8 cellular contexts compared by ENCODE assay signal in genomic region chr1:204418174-204419063, GRCh38. TPM values are rescaled to one million over a fixed set of nuclear protein-coding genes. Genes with fewer than 3 reads are reported as not detected.
A peak's percentile ranks its signal among the peaks of the same experiment; 100 is the strongest.
DNase-seq lines count a peak whose midpoint lies in the region; ATAC-seq lines count a peak whose summit lies in the region.

No MANE protein-coding gene starts in this region.

- ATAC-seq in GM18517 (IDR thresholded peaks at IDR 0.05; ENCODE audit: unreplicated experiment): peak; percentile 53
- ATAC-seq in GM19455 (IDR thresholded peaks at IDR 0.05; ENCODE audit: unreplicated experiment): no peak

- DNase-seq in NCI-H2029 (lab: John Stamatoyannopoulos, UW): peak; percentile 35
- DNase-seq in NCI-H774 (lab: John Stamatoyannopoulos, UW): no peak
- DNase-seq in activated T-helper 1 cell treated with anti-CD3 and anti-CD28 coated beads, Interleukin-12 subunit alpha, Interleukin-12 subunit beta, Interleukin-2, Interleukin-4 antibody, amounts not matched to agents 30 ng/mL and 10 ng/mL and 1 ng/mL, durations not matched to agents 14 hours and 24 hours and 36 hours (ENCODE audit: low spot score): no peak
- no peak for DNase-seq in iPS-NIHi11 (ENCODE audit: low spot score)

- H3K27me3 ChIP-seq in esophagus (ENCODE audit: control insufficient read depth in 1 of 2, insufficient read depth in 2 of 2, low read length in 2 of 2) (no peaks in the 10 kb centered on the region), skeletal muscle tissue (ENCODE audit: control insufficient read depth in 3 of 3, insufficient read depth in 3 of 3, low read length in 3 of 3) (no peaks in the 10 kb centered on the region)

- H3K4me3 ChIP-seq in esophagus (ENCODE audit: low read depth in 1 of 2, low read length in 2 of 2) (no peak overlapping the region), skeletal muscle tissue (ENCODE audit: low read length in 3 of 3) (no peak overlapping the region)

- H3K4me1 ChIP-seq in esophagus (ENCODE audit: control insufficient read depth in 2 of 2, insufficient read depth in 2 of 2, low read length in 1 of 2): peaks cover 0 to 3% of the 10 kb centered on the region in 2 donors
- peaks cover 8 to 13% (median 11%) of the 10 kb centered on the region in 3 donors for H3K4me1 ChIP-seq in skeletal muscle tissue (ENCODE audit: control insufficient read depth in 3 of 3, insufficient read depth in 3 of 3, low read length in 3 of 3)

- H3K36me3 ChIP-seq in esophagus (ENCODE audit: control insufficient read depth in 2 of 2, insufficient read depth in 2 of 2, low read length in 1 of 2) (no peaks in the 10 kb centered on the region), skeletal muscle tissue (ENCODE audit: control insufficient read depth in 3 of 3, insufficient read depth in 3 of 3, low read length in 3 of 3) (peaks cover 8 to 11% (median 8%) of the 10 kb centered on the region in 3 donors)

- H3K36me3 Mint-ChIP-seq in activated T-helper 1 cell treated with anti-CD3 and anti-CD28 coated beads, Interleukin-12 subunit alpha, Interleukin-12 subunit beta, Interleukin-2, Interleukin-4 antibody, amounts not matched to agents 30 ng/mL and 10 ng/mL and 1 ng/mL, durations not matched to agents 14 hours and 24 hours and 36 hours (ENCODE audit: low read depth): peaks cover 14% of the 10 kb centered on the region

- intact Hi-C loops in activated T-helper 1 cell treated with anti-CD3 and anti-CD28 coated beads, Interleukin-12 subunit alpha, Interleukin-12 subunit beta, Interleukin-2, Interleukin-4 antibody, amounts not matched to agents 30 ng/mL and 10 ng/mL and 1 ng/mL, durations not matched to agents 14 hours and 24 hours and 36 hours (cut with micrococcal nuclease): loop anchor here (10.0 kb wide), 1 partner anchor 1094 kb away; no protein-coding TSS in a partner anchor

- H3K9ac ChIP-seq in skeletal muscle tissue (ENCODE audit: low read depth in 1 of 3, low read length in 3 of 3): no peak overlapping the region

- WGBS in esophagus, 2 donors: 70% methylated on average over 10 of the region's 10 CpGs

- H3K4me1 Mint-ChIP-seq in activated T-helper 1 cell treated with anti-CD3 and anti-CD28 coated beads, Interleukin-12 subunit alpha, Interleukin-12 subunit beta, Interleukin-2, Interleukin-4 antibody, amounts not matched to agents 30 ng/mL and 10 ng/mL and 1 ng/mL, durations not matched to agents 14 hours and 24 hours and 36 hours (ENCODE audit: low read depth): peaks cover 28% of the 10 kb centered on the region

- H3K27me3 Mint-ChIP-seq in activated T-helper 1 cell treated with anti-CD3 and anti-CD28 coated beads, Interleukin-12 subunit alpha, Interleukin-12 subunit beta, Interleukin-2, Interleukin-4 antibody, amounts not matched to agents 30 ng/mL and 10 ng/mL and 1 ng/mL, durations not matched to agents 14 hours and 24 hours and 36 hours (ENCODE audit: insufficient read depth): no peaks in the 10 kb centered on the region

- no peaks in the 10 kb centered on the region for H3K9me3 Mint-ChIP-seq in activated T-helper 1 cell treated with anti-CD3 and anti-CD28 coated beads, Interleukin-12 subunit alpha, Interleukin-12 subunit beta, Interleukin-2, Interleukin-4 antibody, amounts not matched to agents 30 ng/mL and 10 ng/mL and 1 ng/mL, durations not matched to agents 14 hours and 24 hours and 36 hours

- H3K4me3 Mint-ChIP-seq in activated T-helper 1 cell treated with anti-CD3 and anti-CD28 coated beads, Interleukin-12 subunit alpha, Interleukin-12 subunit beta, Interleukin-2, Interleukin-4 antibody, amounts not matched to agents 30 ng/mL and 10 ng/mL and 1 ng/mL, durations not matched to agents 14 hours and 24 hours and 36 hours: no peak overlapping the region

- H3K27ac ChIP-seq in esophagus (ENCODE audit: low read depth in 2 of 2, low read length in 1 of 2): peak overlapping the region; percentile 71 to 87
- H3K27ac ChIP-seq in skeletal muscle tissue (ENCODE audit: low read depth, low read length): peak overlapping the region; percentile 69

- H3K9me3 ChIP-seq in esophagus (ENCODE audit: control insufficient read depth in 2 of 2, insufficient read depth in 1 of 2, low read depth in 1 of 2, low read length in 1 of 2) (no peaks in the 10 kb centered on the region), skeletal muscle tissue (ENCODE audit: control insufficient read depth in 3 of 3, low read length in 3 of 3) (no peaks in the 10 kb centered on the region)

- no peak overlapping the region for H3K27ac Mint-ChIP-seq in activated T-helper 1 cell treated with anti-CD3 and anti-CD28 coated beads, Interleukin-12 subunit alpha, Interleukin-12 subunit beta, Interleukin-2, Interleukin-4 antibody, amounts not matched to agents 30 ng/mL and 10 ng/mL and 1 ng/mL, durations not matched to agents 14 hours and 24 hours and 36 hours

RNA-seq across cellular contexts. Expression of gene PPP1R15B, which starts 6.8 kb away (rescaled TPM):
- 10 to 100 TPM; 14.1 to 15.7 TPM for polyA plus RNA-seq in esophagus
- 30.3 TPM for total RNA-seq in skeletal muscle tissue
- 75.8 and 76.2 TPM in 2 replicates for total RNA-seq in activated T-helper 1 cell treated with anti-CD3 and anti-CD28 coated beads, Interleukin-12 subunit alpha, Interleukin-12 subunit beta, Interleukin-2, Interleukin-4 antibody, amounts not matched to agents 30 ng/mL and 10 ng/mL and 1 ng/mL, durations not matched to agents 14 hours and 24 hours and 36 hours

RNA-seq across cellular contexts. Expression of gene PLEKHA6, which starts 58.7 kb away (rescaled TPM):
- polyA plus RNA-seq in esophagus: 10 to 100 TPM; 11.0 to 36.3 TPM
- total RNA-seq in skeletal muscle tissue: 1.0 TPM
- 0.05 and 0.21 TPM in 2 replicates for total RNA-seq in activated T-helper 1 cell treated with anti-CD3 and anti-CD28 coated beads, Interleukin-12 subunit alpha, Interleukin-12 subunit beta, Interleukin-2, Interleukin-4 antibody, amounts not matched to agents 30 ng/mL and 10 ng/mL and 1 ng/mL, durations not matched to agents 14 hours and 24 hours and 36 hours
